In the genomic region with DNA sequence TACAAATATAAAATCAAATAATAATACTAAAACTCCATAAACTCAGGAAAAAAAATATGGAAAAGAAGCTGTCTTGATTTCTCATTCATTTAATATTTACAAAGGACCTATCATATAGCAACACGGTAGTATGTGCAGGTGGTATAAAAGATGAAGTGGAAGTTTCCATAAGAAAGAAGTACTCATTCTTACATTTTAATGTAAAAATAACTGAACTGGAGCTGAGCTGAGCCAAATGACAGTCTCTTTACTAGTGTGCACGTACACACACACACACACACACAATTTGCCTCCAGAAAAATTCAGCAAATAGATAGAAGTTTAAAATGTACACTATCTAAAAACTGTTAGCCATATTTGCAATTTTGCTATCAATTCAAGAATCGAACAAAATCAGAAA, we compare ENCODE assay signal across 26 cellular contexts. TPM values are rescaled to one million over a fixed set of nuclear protein-coding genes. Genes with fewer than 3 reads are reported as not detected.
DNase-seq lines count a peak whose midpoint lies in the region; ATAC-seq lines count a peak whose summit lies in the region.
"Had no signal": no experiment of that assay in that cellular context is flagged by ENCODE, and none has a peak within 500 bp of the region (broad histone marks: within the 10 kb centered on the region; RNA-seq: fewer than 3 reads in every experiment).

No MANE protein-coding gene starts in this region.

- H3K4me3 Mint-ChIP-seq in activated T-cell treated with anti-CD3 and anti-CD28 coated beads, Interleukin-2, amount 50 U/mL, for 72 hours: peak overlapping the region; percentile 68 to 77
- peak overlapping the region; percentile 63 for H3K4me3 Mint-ChIP-seq in activated naive CD8-positive, alpha-beta T cell
- H3K4me3 Mint-ChIP-seq in stimulated activated memory B cell treated with anti-CD40 and anti-IgM and Interleukin-4, amounts not matched to agents 10 μg/mL and 1 μg/mL and 100 μg/mL, for 72 hours: peak overlapping the region; percentile 66
- H3K4me3 Mint-ChIP-seq: memory B cell, neural progenitor cell had no signal

- no peak for ATAC-seq in activated T-cell treated with anti-CD3 and anti-CD28 coated beads, Interleukin-2, amount 50 U/mL, for 72 hours (replicated peaks in 1 of 2)
- ATAC-seq in stimulated activated memory B cell treated with anti-CD40 and anti-IgM and Interleukin-4, amounts not matched to agents 10 μg/mL and 1 μg/mL and 100 μg/mL, for 72 hours: peak; percentile 40
- no peak for ATAC-seq in GM18873 (IDR thresholded peaks at IDR 0.05; ENCODE audit: low FRiP score, unreplicated experiment)
- ATAC-seq: heart left ventricle, K562, right cardiac atrium had no signal

- H3K9me2 ChIP-seq in Karpas-422 (replicated peaks; ENCODE audit: insufficient read depth, low read length): no peaks in the 10 kb centered on the region

- H3K36me3 Mint-ChIP-seq in activated T-cell treated with anti-CD3 and anti-CD28 coated beads, Interleukin-2, amount 50 U/mL, for 72 hours (ENCODE audit: insufficient read depth in 2 of 2): peaks cover 2 to 12% of the 10 kb centered on the region in 2 donors
- H3K36me3 Mint-ChIP-seq in activated naive CD8-positive, alpha-beta T cell: peaks cover 12% of the 10 kb centered on the region
- H3K36me3 Mint-ChIP-seq in stimulated activated memory B cell treated with anti-CD40 and anti-IgM and Interleukin-4, amounts not matched to agents 10 μg/mL and 1 μg/mL and 100 μg/mL, for 72 hours: peaks cover 17% of the 10 kb centered on the region

- H3K4me2 ChIP-seq in Karpas-422 (ENCODE audit: low read depth, low read length, poor library complexity, severe bottlenecking): peak overlapping the region; percentile 72
- H3K4me2 ChIP-seq: BLaER1 treated with 17β-estradiol and CSF1 and Interleukin-3, amounts not matched to agents 10 nM and 100 nM; neural progenitor cell had no signal

- H3K79me2 ChIP-seq in Karpas-422 (ENCODE audit: low read length): peaks cover 90% of the 10 kb centered on the region

- no peaks in the 10 kb centered on the region for H3K36me3 ChIP-seq in Karpas-422 (ENCODE audit: insufficient read depth, low read length)
- H3K36me3 ChIP-seq: heart left ventricle, neural progenitor cell, Peyer's patch, suprapubic skin had no signal

- no peaks in the 10 kb centered on the region for H4K20me1 ChIP-seq in Karpas-422 (ENCODE audit: insufficient read depth, low read depth, low read length)

- H3K27ac ChIP-seq in Karpas-422 (ENCODE audit: low read length): peak overlapping the region; percentile 54
- H3K27ac ChIP-seq: BLaER1 treated with 17β-estradiol and CSF1 and Interleukin-3, amounts not matched to agents 10 nM and 100 nM; neural progenitor cell; Peyer's patch; suprapubic skin had no signal

- no peaks in the 10 kb centered on the region for H3K9me3 ChIP-seq in Karpas-422 (ENCODE audit: low read length)
- H3K9me3 ChIP-seq: BLaER1 treated with 17β-estradiol and CSF1 and Interleukin-3, amounts not matched to agents 10 nM and 100 nM; heart left ventricle; Peyer's patch; suprapubic skin had no signal

- peak overlapping the region; percentile 69 for H3K27ac Mint-ChIP-seq in activated T-cell treated with anti-CD3 and anti-CD28 coated beads, Interleukin-2, amount 50 U/mL, for 72 hours
- peak overlapping the region; percentile 93 for H3K27ac Mint-ChIP-seq in activated naive CD8-positive, alpha-beta T cell
- peak overlapping the region; percentile 84 for H3K27ac Mint-ChIP-seq in stimulated activated memory B cell treated with anti-CD40 and anti-IgM and Interleukin-4, amounts not matched to agents 10 μg/mL and 1 μg/mL and 100 μg/mL, for 72 hours
- H3K27ac Mint-ChIP-seq: neural progenitor cell had no signal

- H3K27me3 Mint-ChIP-seq in activated T-cell treated with anti-CD3 and anti-CD28 coated beads, Interleukin-2, amount 50 U/mL, for 72 hours (ENCODE audit: low read depth): no peaks in the 10 kb centered on the region
- no peaks in the 10 kb centered on the region for H3K27me3 Mint-ChIP-seq in activated naive CD8-positive, alpha-beta T cell
- H3K27me3 Mint-ChIP-seq in stimulated activated memory B cell treated with anti-CD40 and anti-IgM and Interleukin-4, amounts not matched to agents 10 μg/mL and 1 μg/mL and 100 μg/mL, for 72 hours: no peaks in the 10 kb centered on the region
- H3K27me3 Mint-ChIP-seq: memory B cell had no signal

- H3K4me1 Mint-ChIP-seq in activated T-cell treated with anti-CD3 and anti-CD28 coated beads, Interleukin-2, amount 50 U/mL, for 72 hours (ENCODE audit: low read depth): peaks cover 67% of the 10 kb centered on the region
- H3K4me1 Mint-ChIP-seq in activated naive CD8-positive, alpha-beta T cell (ENCODE audit: low read depth): peaks cover 68% of the 10 kb centered on the region
- peaks cover 52% of the 10 kb centered on the region for H3K4me1 Mint-ChIP-seq in stimulated activated memory B cell treated with anti-CD40 and anti-IgM and Interleukin-4, amounts not matched to agents 10 μg/mL and 1 μg/mL and 100 μg/mL, for 72 hours
- H3K4me1 Mint-ChIP-seq: neural progenitor cell had no signal

- DNase-seq in activated T-cell treated with anti-CD3 and anti-CD28 coated beads, Interleukin-2, amount 50 U/mL, for 72 hours: no peak
- DNase-seq in activated T-cell treated with anti-CD3 and anti-CD28 coated beads, Interleukin-2, amount 50 U/mL, for 48 hours: no peak
- DNase-seq in Karpas-422 (no peak), NCI-H345 (lab: John Stamatoyannopoulos, UW) (no peak), DMS153 (lab: John Stamatoyannopoulos, UW) (no peak)
- DNase-seq: activated CD4-positive, CD25-positive, alpha-beta regulatory T cell; activated effector memory CD4-positive, alpha-beta T cell treated with anti-CD3 and anti-CD28 coated beads, Interleukin-2, amount 50 U/mL, for 16 hours; effector memory CD4-positive, alpha-beta T cell; erythroblast; heart left ventricle; NCI-H1105 treated with DMSO at 0.1 percent for 48 hours; NCI-H1930; NCI-H526 treated with DMSO at 0.1 percent for 48 hours; Peyer's patch; posterior cingulate gyrus; right cardiac atrium; SIG-M5; stimulated activated CD4-positive, alpha-beta T cell treated with anti-CD3 and anti-CD28 coated beads, Interleukin-2, amount 100 ng/mL, for 24 hours had no signal

- H2AFZ ChIP-seq in Karpas-422 (ENCODE audit: low read length): no peak overlapping the region
- H2AFZ ChIP-seq: neural progenitor cell had no signal

- peak overlapping the region; percentile 20 for H3K4me3 ChIP-seq in Karpas-422 (ENCODE audit: low read length)
- H3K4me3 ChIP-seq: BLaER1 treated with 17β-estradiol and CSF1 and Interleukin-3, amounts not matched to agents 10 nM and 100 nM; heart left ventricle; K562; neural progenitor cell; Peyer's patch; suprapubic skin had no signal

- peaks cover 42% of the 10 kb centered on the region for H3K4me1 ChIP-seq in Karpas-422 (ENCODE audit: low read length)
- H3K4me1 ChIP-seq: BLaER1 treated with 17β-estradiol and CSF1 and Interleukin-3, amounts not matched to agents 10 nM and 100 nM had no signal

- H3K27me3 ChIP-seq in Karpas-422 (ENCODE audit: low read length): no peaks in the 10 kb centered on the region
- H3K27me3 ChIP-seq: BLaER1 treated with 17β-estradiol and CSF1 and Interleukin-3, amounts not matched to agents 10 nM and 100 nM; heart left ventricle; neural progenitor cell; Peyer's patch; suprapubic skin had no signal

- no peaks in the 10 kb centered on the region for H3K9me3 Mint-ChIP-seq in activated T-cell treated with anti-CD3 and anti-CD28 coated beads, Interleukin-2, amount 50 U/mL, for 72 hours
- no peaks in the 10 kb centered on the region for H3K9me3 Mint-ChIP-seq in activated naive CD8-positive, alpha-beta T cell (ENCODE audit: low read depth)
- no peaks in the 10 kb centered on the region for H3K9me3 Mint-ChIP-seq in stimulated activated memory B cell treated with anti-CD40 and anti-IgM and Interleukin-4, amounts not matched to agents 10 μg/mL and 1 μg/mL and 100 μg/mL, for 72 hours
- H3K9me3 Mint-ChIP-seq: memory B cell, neural progenitor cell had no signal

- peak overlapping the region; percentile 18 for H3K9ac ChIP-seq in Karpas-422 (ENCODE audit: low read length)
- H3K9ac ChIP-seq: BLaER1 treated with 17β-estradiol and CSF1 and Interleukin-3, amounts not matched to agents 10 nM and 100 nM; neural progenitor cell had no signal

RNA-seq across cellular contexts. Expression of a gene that starts 54.1 kb away (rescaled TPM):
- 10 to 100 TPM; 38.9 to 39.8 TPM for total RNA-seq in activated T-cell treated with anti-CD3 and anti-CD28 coated beads, Interleukin-2, amount 50 U/mL, for 72 hours
- total RNA-seq in Karpas-422 (2014; rRNA removed; shearing (Covaris generic); ENCODE audit: low replicate concordance): 14.4 and 17.6 TPM in 2 replicates
